Comparison of ENCODE assay signal across 12 cellular contexts in genomic region chr20:48912065-48912464, GRCh38. TPM values are rescaled to one million over a fixed set of nuclear protein-coding genes. Genes with fewer than 3 reads are reported as not detected.
A peak's percentile ranks its signal among the peaks of the same experiment; 100 is the strongest.
DNase-seq lines count a peak whose midpoint lies in the region; ATAC-seq and TF ChIP-seq lines count a peak whose summit lies in the region.
"Had no signal": no experiment of that assay in that cellular context is flagged by ENCODE, and none has a peak within 500 bp of the region (broad histone marks: within the 10 kb centered on the region; RNA-seq: fewer than 3 reads in every experiment).

No MANE protein-coding gene starts in this region.

- no peak overlapping the region for H3K4me2 ChIP-seq in GM23338

- no peak overlapping the region for H3K4me3 ChIP-seq in GM06990 (replicated peaks; ENCODE audit: low read depth, low read length)
- no peak overlapping the region for H3K4me3 ChIP-seq in Panc1 (ENCODE audit: low read depth in 2 of 2, low read length in 2 of 2)
- H3K4me3 ChIP-seq in GM23338: no peak overlapping the region
- H3K4me3 ChIP-seq: left lung, MG63 had no signal

- peak; percentile 85 for ATAC-seq in GM19455 (IDR thresholded peaks at IDR 0.05; ENCODE audit: unreplicated experiment)
- ATAC-seq in HG03045 (IDR thresholded peaks at IDR 0.05; ENCODE audit: unreplicated experiment): peak; percentile 92
- peak; percentile 66; the same call in 1 of the 2 replicates for ATAC-seq in Panc1
- ATAC-seq in GM23338: no peak
- ATAC-seq in activated CD8-positive, alpha-beta T cell treated with anti-CD3 and anti-CD28 coated beads for 36 hours: no peak
- ATAC-seq: left lung had no signal

- H2AFZ ChIP-seq in GM23338: no peak overlapping the region

- H3K9me3 Mint-ChIP-seq in GM23338: peaks cover 16% of the 10 kb centered on the region
- H3K9me3 Mint-ChIP-seq in activated CD8-positive, alpha-beta T cell treated with anti-CD3 and anti-CD28 coated beads for 36 hours: peaks cover 4% of the 10 kb centered on the region

- intact Hi-C loops in Panc1 (cut with micrococcal nuclease; ENCODE audit: unreplicated experiment): no loop called here
- intact Hi-C loops in activated CD8-positive, alpha-beta T cell treated with anti-CD3 and anti-CD28 coated beads for 36 hours (cut with micrococcal nuclease): no loop called here

- no peaks in the 10 kb centered on the region for H3F3A ChIP-seq in GM23338 (replicated peaks; ENCODE audit: low read depth)

- no peak overlapping the region for H3K27ac Mint-ChIP-seq in GM23338
- H3K27ac Mint-ChIP-seq in activated CD8-positive, alpha-beta T cell treated with anti-CD3 and anti-CD28 coated beads for 36 hours: no peak overlapping the region

- H3K36me3 ChIP-seq in GM06990 (ENCODE audit: control insufficient read depth, insufficient read depth, low read length): no peaks in the 10 kb centered on the region
- no peaks in the 10 kb centered on the region for H3K36me3 ChIP-seq in Panc1 (ENCODE audit: control insufficient read depth, insufficient read depth, low read length)
- H3K36me3 ChIP-seq in GM23338 (ENCODE audit: insufficient read depth): no peaks in the 10 kb centered on the region
- H3K36me3 ChIP-seq: left lung, MG63 had no signal

- H3K27me3 ChIP-seq in GM06990 (replicated peaks; ENCODE audit: control insufficient read depth, insufficient read depth, low read length) (no peaks in the 10 kb centered on the region), Panc1 (ENCODE audit: control insufficient read depth, insufficient read depth, low read length) (no peaks in the 10 kb centered on the region), GM23338 (ENCODE audit: insufficient read depth) (no peaks in the 10 kb centered on the region)
- H3K27me3 ChIP-seq: left lung had no signal

- peak; percentile 50 for DNase-seq in GM06990 (ENCODE audit: extremely low read depth, insufficient read length)
- DNase-seq in Panc1 (ENCODE audit: low read depth, low spot score): no peak
- DNase-seq in GM23338 (ENCODE audit: low spot score): no peak
- no peak for DNase-seq in activated CD8-positive, alpha-beta T cell treated with anti-CD3 and anti-CD28 coated beads for 36 hours
- DNase-seq in DMS53 treated with DMSO at 0.1 percent for 48 hours (lab: John Stamatoyannopoulos, UW; ENCODE audit: unreplicated experiment): no peak
- DNase-seq in caudate nucleus (lab: John Stamatoyannopoulos, UW): no peak
- DNase-seq: left lung, MG63 had no signal

- CTCF ChIA-PET in Panc1 (lab: Charles Lee): no interaction called here
- CTCF ChIA-PET in activated CD8-positive, alpha-beta T cell treated with anti-CD3 and anti-CD28 coated beads for 36 hours (lab: Charles Lee): interaction anchor here (2.2 kb wide), 1 partner anchor 255 kb away, joined by 9 read pairs; no protein-coding TSS in a partner anchor

- no TSS peak for BruUV-seq in Panc1 (replicated peaks; lab: Mats Ljungman, UMichigan)

- no peaks in the 10 kb centered on the region for H3K9me2 ChIP-seq in GM23338 (ENCODE audit: insufficient read depth)

- in situ Hi-C loops in Panc1 (cut with HindIII; ENCODE audit: low pct_unique_long_range_greater_than_20kb, low sequenced_read_pairs): no loop called here

- H3K4me1 ChIP-seq in Panc1 (ENCODE audit: control insufficient read depth, insufficient read depth, low read length) (no peaks in the 10 kb centered on the region), GM23338 (ENCODE audit: insufficient read depth) (no peaks in the 10 kb centered on the region)

- H3K79me2 ChIP-seq in GM23338 (replicated peaks; ENCODE audit: insufficient read depth): no peaks in the 10 kb centered on the region

- H4K20me1 ChIP-seq in GM23338 (replicated peaks; ENCODE audit: insufficient read depth): no peaks in the 10 kb centered on the region

- POLR2A ChIA-PET in Panc1 (lab: Charles Lee): no interaction called here
- POLR2A ChIA-PET in activated CD8-positive, alpha-beta T cell treated with anti-CD3 and anti-CD28 coated beads for 36 hours (lab: Charles Lee): no interaction called here

- no peak overlapping the region for H3K4me3 Mint-ChIP-seq in GM23338
- H3K4me3 Mint-ChIP-seq in activated CD8-positive, alpha-beta T cell treated with anti-CD3 and anti-CD28 coated beads for 36 hours: no peak overlapping the region

- H3K27me3 Mint-ChIP-seq in GM23338 (ENCODE audit: insufficient read depth, low read depth, poor library complexity): peaks cover 5% of the 10 kb centered on the region
- H3K27me3 Mint-ChIP-seq in activated CD8-positive, alpha-beta T cell treated with anti-CD3 and anti-CD28 coated beads for 36 hours: peaks cover 3% of the 10 kb centered on the region

- H3K4me1 Mint-ChIP-seq in GM23338: no peaks in the 10 kb centered on the region
- peaks cover 2% of the 10 kb centered on the region for H3K4me1 Mint-ChIP-seq in activated CD8-positive, alpha-beta T cell treated with anti-CD3 and anti-CD28 coated beads for 36 hours (ENCODE audit: low read depth)

- TF ChIP-seq CTCF in GM06990 (IDR thresholded peaks at IDR 0.05; ENCODE audit: insufficient read depth, low read length, poor library complexity, severe bottlenecking) (no peak), Panc1 (IDR thresholded peaks at IDR 0.05) (no peak), GM23338 (conservative IDR thresholded peaks at IDR 0.05; ENCODE audit: low read depth in 2 of 2) (no peak)
- no peak for TF ChIP-seq CTCF in activated CD8-positive, alpha-beta T cell treated with anti-CD3 and anti-CD28 coated beads for 36 hours (IDR thresholded peaks at IDR 0.05)

- no peaks in the 10 kb centered on the region for H3K36me3 Mint-ChIP-seq in GM23338 (ENCODE audit: low read depth)
- H3K36me3 Mint-ChIP-seq in activated CD8-positive, alpha-beta T cell treated with anti-CD3 and anti-CD28 coated beads for 36 hours (ENCODE audit: low read depth): peaks cover 2% of the 10 kb centered on the region

- no peaks in the 10 kb centered on the region for H3K9me3 ChIP-seq in Panc1 (ENCODE audit: control insufficient read depth, insufficient read depth, low read depth, low read length)

- no peak overlapping the region for H3K27ac ChIP-seq in Panc1 (ENCODE audit: low read length)
- H3K27ac ChIP-seq in GM23338 (ENCODE audit: low read depth): no peak overlapping the region
- H3K27ac ChIP-seq in caudate nucleus (ENCODE audit: low read depth, low read length): no peak overlapping the region
- H3K27ac ChIP-seq: C4-2B, epithelial cell of prostate, left lung had no signal

TF ChIP-seq in GM23338, 12 proteins besides CTCF, POLR2A, EP300 and RAD21 (continues in another document):
- no peak for TF ChIP-seq ZNF331 (CRISPR knock-in tag; IDR thresholded peaks at IDR 0.05; ENCODE audit: low read depth)
- TF ChIP-seq ETS1 (IDR thresholded peaks at IDR 0.05): no peak

RNA-seq across cellular contexts. Expression of gene ARFGEF2, which starts 9.4 kb away (rescaled TPM):
- total RNA-seq in Panc1 (2021; ENCODE audit: unreplicated experiment): 36.6 TPM
- polyA plus RNA-seq in Panc1 (2012; ENCODE audit: insufficient read length): 17.6 TPM
- 25.5 and 26.3 TPM in 2 replicates for total RNA-seq in GM23338 (2014; rRNA removed; shearing (Covaris generic))
- polyA plus RNA-seq in GM23338 (2016; fragmentation: Nextera tagmentation; extraction: Ambion mirVana): 7.2 and 7.5 TPM in 2 replicates
- 10 to 100 TPM; 20.5 to 22.7 TPM for total RNA-seq in activated CD8-positive, alpha-beta T cell treated with anti-CD3 and anti-CD28 coated beads for 36 hours

Comparison
In these comparisons a context has a peak if more than half of its experiments do, and no peak if none do; other contexts are left out.
1. ATAC-seq: peak in GM19455 (single experiment), HG03045 (single experiment) and Panc1 (single experiment); none in GM23338 (single experiment) and activated CD8-positive, alpha-beta T cell treated with anti-CD3 and anti-CD28 coated beads for 36 hours (single experiment).